In genomic region chr7:100546129-100546867, GRCh38 we compare ENCODE assay signal across 9 cellular contexts. TPM values are rescaled to one million over a fixed set of nuclear protein-coding genes. Genes with fewer than 3 reads are reported as not detected.
DNase-seq lines count a peak whose midpoint lies in the region; ATAC-seq and TF ChIP-seq lines count a peak whose summit lies in the region.
"Had no signal": no experiment of that assay in that cellular context is flagged by ENCODE, and none has a peak within 500 bp of the region (broad histone marks: within the 10 kb centered on the region; RNA-seq: fewer than 3 reads in every experiment).

No MANE protein-coding gene starts in this region.

- peaks cover 0 to 17% of the 10 kb centered on the region in 2 donors for H3K36me3 ChIP-seq in ascending aorta
- H3K36me3 ChIP-seq in uterus: no peaks in the 10 kb centered on the region

- intact Hi-C loops in ascending aorta (cut with DNase I): loop anchor here (2.0 to 10.0 kb wide), 3 partner anchors 41 to 309 kb away; partner anchors contain the start of genes FBXO24, GNB2, LRCH4 and SLC12A9
- intact Hi-C loops in uterus (cut with DNase I; ENCODE audit: low total_unique reads): no loop called here

- H3K9me3 ChIP-seq in ascending aorta (no peaks in the 10 kb centered on the region), uterus (no peaks in the 10 kb centered on the region)

- no peak for TF ChIP-seq POLR2A in uterus (IDR thresholded peaks at IDR 0.05)

- DNase-seq in GM10248 (ENCODE audit: extremely low spot score) (peak; percentile 57), ascending aorta (ENCODE audit: low spot score in 2 of 2) (no peak), lung microvascular endothelial cell (ENCODE audit: low read depth in 2 of 2) (peak; percentile 87 to 95), uterus (no peak), AML-193 (lab: John Stamatoyannopoulos, UW) (no peak), NCI-H128 (lab: John Stamatoyannopoulos, UW; ENCODE audit: unreplicated experiment) (no peak)
- DNase-seq: naive B cell had no signal

- peak overlapping the region in 1 of 2 donors; percentile 11 for H3K4me3 ChIP-seq in ascending aorta
- H3K4me3 ChIP-seq in uterus: no peak overlapping the region

- CTCF ChIA-PET in GM10248 (lab: Yijun Ruan, JAX): interaction anchor here (1.0 to 16.2 kb wide), 8 partner anchors 9 to 413 kb away, joined by 3 to 288 read pairs (median 4); partner anchors contain the start of gene POP7

- ATAC-seq in HG03135 (IDR thresholded peaks at IDR 0.05; ENCODE audit: unreplicated experiment) (peak; percentile 44), HG03095 (IDR thresholded peaks at IDR 0.05; ENCODE audit: unreplicated experiment) (no peak)

- H3K4me1 ChIP-seq in ascending aorta: peaks cover 28 to 46% of the 10 kb centered on the region in 2 donors
- H3K4me1 ChIP-seq in uterus: peaks cover 30% of the 10 kb centered on the region in 2 donors

- H3K27me3 ChIP-seq in ascending aorta (no peaks in the 10 kb centered on the region), uterus (no peaks in the 10 kb centered on the region)

- no peak for TF ChIP-seq CTCF in GM10248 (IDR thresholded peaks at IDR 0.05; ENCODE audit: control extremely low read depth, extremely low read depth, low read depth, missing control alignments)
- TF ChIP-seq CTCF in ascending aorta (IDR thresholded peaks at IDR 0.05): no peak
- no peak for TF ChIP-seq CTCF in uterus (IDR thresholded peaks at IDR 0.05)

- peak overlapping the region; percentile 91 to 94 for H3K27ac ChIP-seq in ascending aorta
- H3K27ac ChIP-seq in uterus: peak overlapping the region; percentile 90 to 98

- POLR2A ChIA-PET in GM10248 (lab: Yijun Ruan, JAX): interaction anchor here (1.1 kb wide), 1 partner anchor 9 kb away, joined by 6 read pairs; no protein-coding TSS in a partner anchor

RNA-seq across cellular contexts. Expression of gene AGFG2, which starts 7.3 kb away (rescaled TPM):
- 30.0 TPM for total RNA-seq in ascending aorta
- 25.5 and 74.2 TPM in 2 replicates for total RNA-seq in lung microvascular endothelial cell
- total RNA-seq in uterus: 10 to 100 TPM in 3 of 4 donors, 1 to 10 TPM in 1; 6.8 to 64.4 (median 20.4) TPM

RNA-seq across cellular contexts. Expression of gene SAP25, which starts 27.4 kb away (rescaled TPM):
- 11.8 TPM for total RNA-seq in ascending aorta
- total RNA-seq in lung microvascular endothelial cell: not detected in 2 replicates
- total RNA-seq in uterus: 1 to 10 TPM in 1 of 4 donors, under 1 TPM in 1, not detected in 2; 0.69 to 6.0 TPM

RNA-seq across cellular contexts. Expression of gene LRCH4, which starts 39.6 kb away (rescaled TPM):
- total RNA-seq in ascending aorta (113 TPM), lung microvascular endothelial cell (5.8 and 6.3 TPM in 2 replicates), uterus (100 to 1,000 TPM in 1 of 4 donors, 10 to 100 TPM in 3; 11.5 to 179 (median 56.8) TPM)

RNA-seq across cellular contexts. Expression of gene FBXO24, which starts 39.8 kb away (rescaled TPM):
- total RNA-seq in ascending aorta: not detected
- under 0.01 and 0.20 TPM in 2 replicates for total RNA-seq in lung microvascular endothelial cell
- 1 to 10 TPM in 2 of 4 donors, not detected in 2; 2.9 to 4.9 TPM for total RNA-seq in uterus

RNA-seq across cellular contexts. Expression of gene PCOLCE, which starts 55.9 kb away (rescaled TPM):
- 124 TPM for total RNA-seq in ascending aorta
- 0.22 TPM in 1 of 2 replicates, not detected in the other for total RNA-seq in lung microvascular endothelial cell
- 100 to 1,000 TPM in 1 of 4 donors, 10 to 100 TPM in 2, 1 to 10 TPM in 1; 6.2 to 151 (median 57.8) TPM for total RNA-seq in uterus

Comparison
In these comparisons a context has a peak if more than half of its experiments do, and no peak if none do; other contexts are left out.
1. DNase-seq: peak in GM10248 (single experiment) and lung microvascular endothelial cell (2 of 2); none in ascending aorta (0 of 2), uterus (0 of 2), AML-193 (0 of 2) and NCI-H128 (single experiment).